In the genomic region with DNA sequence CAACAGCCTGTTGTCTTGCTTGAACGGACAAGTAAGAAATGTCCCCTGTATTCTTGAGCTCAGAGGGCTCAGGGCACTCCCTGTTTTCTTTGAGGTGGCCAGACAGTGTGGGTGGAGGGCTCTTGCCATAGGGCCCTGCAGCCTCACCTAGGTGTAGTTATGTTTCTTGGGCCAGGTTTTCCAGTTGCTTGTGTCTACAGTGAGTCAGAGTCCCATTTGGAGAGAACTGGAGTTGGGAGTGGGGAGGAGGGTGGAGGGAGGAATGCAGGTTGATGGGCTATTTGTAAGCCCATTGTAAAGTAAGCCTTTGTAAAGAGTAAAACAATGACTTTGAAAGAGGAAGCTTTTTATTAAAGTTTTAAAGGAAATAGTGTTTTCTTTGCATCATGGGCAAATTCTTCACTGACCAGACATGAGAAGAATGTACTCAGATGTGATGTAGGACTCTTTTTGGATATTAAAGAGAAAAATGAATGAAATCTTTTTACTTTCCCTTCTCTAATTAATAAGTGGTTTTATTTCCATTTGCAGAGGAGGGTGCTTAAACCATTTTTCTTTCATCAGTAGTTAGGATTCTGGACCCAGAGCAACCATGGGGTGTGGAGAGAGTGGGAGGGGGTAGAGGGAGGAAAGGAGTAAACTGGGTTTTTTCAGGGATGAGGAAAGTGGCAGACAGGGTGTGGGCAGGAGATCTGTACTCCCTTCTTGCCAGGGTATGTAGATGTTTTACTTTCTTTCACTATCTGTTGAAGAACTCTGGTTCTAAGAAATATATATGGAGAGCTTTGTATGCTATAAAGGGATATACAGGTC, we compare ENCODE assay signal across 9 cellular contexts. TPM values are rescaled to one million over a fixed set of nuclear protein-coding genes. Genes with fewer than 3 reads are reported as not detected.
A peak's percentile ranks its signal among the peaks of the same experiment; 100 is the strongest.
DNase-seq lines count a peak whose midpoint lies in the region; ATAC-seq, FAIRE-seq and TF ChIP-seq lines count a peak whose summit lies in the region.
"Had no signal": no experiment of that assay in that cellular context is flagged by ENCODE, and none has a peak within 500 bp of the region (broad histone marks: within the 10 kb centered on the region; RNA-seq: fewer than 3 reads in every experiment).

No MANE protein-coding gene starts in this region.

- no peak for DNase-seq in activated naive CD4-positive, alpha-beta T cell treated with anti-CD3 and anti-CD28 coated beads, Interleukin-2, amount 50 U/mL, for 72 hours (ENCODE audit: low spot score in 2 of 2)
- DNase-seq in chondrocyte (ENCODE audit: low spot score) = no peak
- no peak for DNase-seq in right lobe of liver
- DNase-seq in urothelium cell line (ENCODE audit: low spot score) = peak; percentile 64
- DNase-seq in SKM-1 treated with dmso at 0.1 percent for 144 hours (lab: John Stamatoyannopoulos, UW; ENCODE audit: unreplicated experiment) = no peak
- DNase-seq: activated CD8-positive, alpha-beta memory T cell treated with anti-CD3 and anti-CD28 coated beads, Interleukin-2, amount 10 ng/mL, durations not matched to agents 7 days and 5 days had no signal

- 30% methylated on average over 1 of the region's 1 CpG for WGBS in right lobe of liver (ENCODE audit: insufficient coverage, low coverage, low lambda C conversion rate, missing lambda C conversion rate)

- H3K4me3 Mint-ChIP-seq in activated naive CD4-positive, alpha-beta T cell treated with anti-CD3 and anti-CD28 coated beads, Interleukin-2, amount 50 U/mL, for 24 hours = no peak overlapping the region
- no peak overlapping the region for H3K4me3 Mint-ChIP-seq in chondrocyte (ENCODE audit: unreplicated experiment)
- H3K4me3 Mint-ChIP-seq: activated CD8-positive, alpha-beta memory T cell treated with anti-CD3 and anti-CD28 coated beads, Interleukin-2, amount 10 ng/mL, durations not matched to agents 7 days and 5 days had no signal

- H3K36me3 Mint-ChIP-seq in activated naive CD4-positive, alpha-beta T cell treated with anti-CD3 and anti-CD28 coated beads, Interleukin-2, amount 50 U/mL, for 24 hours = no peaks in the 10 kb centered on the region
- no peaks in the 10 kb centered on the region for H3K36me3 Mint-ChIP-seq in activated naive CD4-positive, alpha-beta T cell treated with anti-CD3 and anti-CD28 coated beads, Interleukin-2, amount 50 U/mL, for 72 hours
- peaks cover 1% of the 10 kb centered on the region for H3K36me3 Mint-ChIP-seq in chondrocyte (ENCODE audit: low read depth)
- H3K36me3 Mint-ChIP-seq: activated CD8-positive, alpha-beta memory T cell treated with anti-CD3 and anti-CD28 coated beads, Interleukin-2, amount 10 ng/mL, durations not matched to agents 7 days and 5 days had no signal

- peak overlapping the region; percentile 21 to 57 (median 52) for H3K4me3 ChIP-seq in right lobe of liver

- no peaks in the 10 kb centered on the region for H3K9me3 Mint-ChIP-seq in activated naive CD4-positive, alpha-beta T cell treated with anti-CD3 and anti-CD28 coated beads, Interleukin-2, amount 50 U/mL, for 24 hours
- no peaks in the 10 kb centered on the region for H3K9me3 Mint-ChIP-seq in activated naive CD4-positive, alpha-beta T cell treated with anti-CD3 and anti-CD28 coated beads, Interleukin-2, amount 50 U/mL, for 72 hours
- H3K9me3 Mint-ChIP-seq in chondrocyte (ENCODE audit: low read depth) = no peaks in the 10 kb centered on the region

- no peaks in the 10 kb centered on the region for H3K9me3 ChIP-seq in right lobe of liver

- intact Hi-C loops in right lobe of liver (cut with DNase I) = loop anchor here in 1 of 2 donors (10.0 kb wide), 1 partner anchor 45 kb away; no protein-coding TSS in a partner anchor

- peak overlapping the region; percentile 46 for H3K27ac Mint-ChIP-seq in activated naive CD4-positive, alpha-beta T cell treated with anti-CD3 and anti-CD28 coated beads, Interleukin-2, amount 50 U/mL, for 24 hours
- H3K27ac Mint-ChIP-seq in activated naive CD4-positive, alpha-beta T cell treated with anti-CD3 and anti-CD28 coated beads, Interleukin-2, amount 50 U/mL, for 72 hours = no peak overlapping the region
- H3K27ac Mint-ChIP-seq in chondrocyte (ENCODE audit: unreplicated experiment) = peak overlapping the region; percentile 89
- H3K27ac Mint-ChIP-seq: activated CD8-positive, alpha-beta memory T cell treated with anti-CD3 and anti-CD28 coated beads, Interleukin-2, amount 10 ng/mL, durations not matched to agents 7 days and 5 days had no signal

- H3K27me3 ChIP-seq in right lobe of liver = no peaks in the 10 kb centered on the region

- no peak for TF ChIP-seq POLR2A in right lobe of liver (IDR thresholded peaks at IDR 0.05)

- no peaks in the 10 kb centered on the region for H3K27me3 Mint-ChIP-seq in activated naive CD4-positive, alpha-beta T cell treated with anti-CD3 and anti-CD28 coated beads, Interleukin-2, amount 50 U/mL, for 24 hours
- no peaks in the 10 kb centered on the region for H3K27me3 Mint-ChIP-seq in chondrocyte (ENCODE audit: low read depth)

- no peaks in the 10 kb centered on the region for H3K36me3 ChIP-seq in right lobe of liver

- H3K27ac ChIP-seq in right lobe of liver = peak overlapping the region; percentile 72 to 95 (median 90)

- ATAC-seq in activated naive CD4-positive, alpha-beta T cell treated with anti-CD3 and anti-CD28 coated beads, Interleukin-2, amount 50 U/mL, for 72 hours = no peak
- ATAC-seq in right lobe of liver (peak; percentile 5 to 66 (median 20)), HG02623 (IDR thresholded peaks at IDR 0.05; ENCODE audit: unreplicated experiment) (no peak), GM18858 (IDR thresholded peaks at IDR 0.05; ENCODE audit: unreplicated experiment) (no peak)
- ATAC-seq: activated CD8-positive, alpha-beta memory T cell treated with anti-CD3 and anti-CD28 coated beads, Interleukin-2, amount 10 ng/mL, durations not matched to agents 7 days and 5 days had no signal

- no peak for FAIRE-seq in urothelium cell line (lab: Jason Lieb, UNC)

- TF ChIP-seq CTCF in chondrocyte (IDR thresholded peaks at IDR 0.05) = no peak
- no peak for TF ChIP-seq CTCF in right lobe of liver (IDR thresholded peaks at IDR 0.05)

- peaks cover 0 to 73% (median 25%) of the 10 kb centered on the region in 4 donors for H3K4me1 ChIP-seq in right lobe of liver

- H3K4me1 Mint-ChIP-seq in activated naive CD4-positive, alpha-beta T cell treated with anti-CD3 and anti-CD28 coated beads, Interleukin-2, amount 50 U/mL, for 24 hours = peaks cover 13% of the 10 kb centered on the region
- H3K4me1 Mint-ChIP-seq in chondrocyte (ENCODE audit: low read depth) = peaks cover 83% of the 10 kb centered on the region

RNA-seq across cellular contexts. Expression of a gene that starts 45.1 kb away (rescaled TPM):
- 100 to 1,000 TPM; 355 to 400 TPM for total RNA-seq in activated naive CD4-positive, alpha-beta T cell treated with anti-CD3 and anti-CD28 coated beads, Interleukin-2, amount 50 U/mL, for 72 hours
- total RNA-seq in chondrocyte = 377 to 446 TPM (median 386 TPM) in 3 replicates
- 100 to 1,000 TPM in 3 of 6 experiments, 10 to 100 TPM in 3; 78.4 to 141 (median 100) TPM for total RNA-seq in right lobe of liver

Comparison
In these comparisons a context has a peak if more than half of its experiments do, and no peak if none do; other contexts are left out.
1. H3K27ac Mint-ChIP-seq: peak in activated naive CD4-positive, alpha-beta T cell treated with anti-CD3 and anti-CD28 coated beads, Interleukin-2, amount 50 U/mL, for 24 hours (single experiment) and chondrocyte (single experiment); none in activated naive CD4-positive, alpha-beta T cell treated with anti-CD3 and anti-CD28 coated beads, Interleukin-2, amount 50 U/mL, for 72 hours (0 of 2).
2. ATAC-seq: peak in right lobe of liver (4 of 4); none in activated naive CD4-positive, alpha-beta T cell treated with anti-CD3 and anti-CD28 coated beads, Interleukin-2, amount 50 U/mL, for 72 hours (0 of 2), HG02623 (single experiment) and GM18858 (single experiment).